ENCODE assay signal across 32 cellular contexts in the genomic region with DNA sequence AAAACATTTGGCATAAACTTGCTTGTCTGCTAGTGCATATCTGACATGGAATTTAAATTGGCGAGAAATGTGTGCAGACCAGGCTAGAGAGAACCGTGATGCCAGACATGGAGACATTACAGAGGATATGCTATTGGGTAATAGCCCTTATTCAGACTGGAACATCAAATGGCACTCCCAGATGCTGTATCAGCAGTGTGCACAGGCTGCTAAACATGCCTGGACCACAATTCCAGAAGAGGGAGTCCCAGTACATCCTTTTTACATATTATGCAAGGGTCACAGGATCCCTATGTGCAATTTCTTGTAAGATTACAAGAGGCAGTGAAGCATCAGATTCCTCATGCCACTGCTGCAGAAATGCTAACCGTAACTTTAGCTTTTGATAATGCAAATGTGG.
A peak's percentile ranks its signal among the peaks of the same experiment; 100 is the strongest.
DNase-seq lines count a peak whose midpoint lies in the region; ATAC-seq and TF ChIP-seq lines count a peak whose summit lies in the region.
"Had no signal": no experiment of that assay in that cellular context is flagged by ENCODE, and none has a peak within 500 bp of the region (broad histone marks: within the 10 kb centered on the region; RNA-seq: fewer than 3 reads in every experiment).

No MANE protein-coding gene starts in this region.

- no peaks in the 10 kb centered on the region for H3K27me3 Mint-ChIP-seq in MCF 10A (ENCODE audit: insufficient read depth, unreplicated experiment)
- H3K27me3 Mint-ChIP-seq in CD4-positive, alpha-beta memory T cell: no peaks in the 10 kb centered on the region
- H3K27me3 Mint-ChIP-seq: activated naive CD8-positive, alpha-beta T cell treated with anti-CD3 and anti-CD28 coated beads for 36 hours; central memory CD8-positive, alpha-beta T cell; stimulated activated naive CD8-positive, alpha-beta T cell treated with anti-CD3 and anti-CD28 coated beads, Interleukin-15, amount 100 ng/mL, for 72 hours had no signal

- H3K9ac ChIP-seq in adipocyte (ENCODE audit: low read length): no peak overlapping the region
- no peak overlapping the region for H3K9ac ChIP-seq in GM23248

- no peak overlapping the region for H3K4me3 ChIP-seq in breast epithelium
- no peak overlapping the region for H3K4me3 ChIP-seq in adipocyte (ENCODE audit: low read length)
- H3K4me3 ChIP-seq in CD4-positive, alpha-beta memory T cell (ENCODE audit: low read length in 2 of 2): no peak overlapping the region
- H3K4me3 ChIP-seq in GM23248: no peak overlapping the region
- H3K4me3 ChIP-seq: esophagus squamous epithelium, left ventricle myocardium inferior, PC-9, uterus had no signal

- CTCF ChIA-PET in MCF 10A (lab: Yijun Ruan, JAX): interaction anchor here (0.7 to 1.6 kb wide), 8 partner anchors 36 to 196 kb away, joined by 3 to 7 read pairs (median 4); no protein-coding TSS in a partner anchor
- CTCF ChIA-PET in CD4-positive, alpha-beta memory T cell (lab: Charles Lee; ENCODE audit: partially characterized antibody): no interaction called here

- in situ Hi-C loops in GM23248 (cut with MboI): no loop called here

- H3K9me2 ChIP-seq in GM23248 (ENCODE audit: insufficient read depth): no peaks in the 10 kb centered on the region

- H3K4me3 Mint-ChIP-seq in MCF 10A (ENCODE audit: unreplicated experiment): no peak overlapping the region
- H3K4me3 Mint-ChIP-seq in CD4-positive, alpha-beta memory T cell: no peak overlapping the region
- H3K4me3 Mint-ChIP-seq: activated naive CD8-positive, alpha-beta T cell treated with anti-CD3 and anti-CD28 coated beads for 36 hours; CD14-positive monocyte; central memory CD8-positive, alpha-beta T cell; endodermal cell; stimulated activated naive CD8-positive, alpha-beta T cell treated with anti-CD3 and anti-CD28 coated beads, Interleukin-15, amount 100 ng/mL, for 72 hours had no signal

- BruUV-seq in MCF 10A (replicated peaks; lab: Mats Ljungman, UMichigan): no TSS peak

- H3K27ac ChIP-seq in breast epithelium (no peak overlapping the region), GM23248 (no peak overlapping the region)
- no peak overlapping the region for H3K27ac ChIP-seq in CD4-positive, alpha-beta memory T cell (ENCODE audit: low read depth, low read length)
- H3K27ac ChIP-seq: esophagus squamous epithelium, left ventricle myocardium inferior, PC-9, uterus, WERI-Rb-1 had no signal

- ATAC-seq in GM19351 (IDR thresholded peaks at IDR 0.05; ENCODE audit: unreplicated experiment): no peak
- ATAC-seq: right cardiac atrium; stimulated activated naive CD8-positive, alpha-beta T cell treated with anti-CD3 and anti-CD28 coated beads, Interleukin-15, amount 100 ng/mL, for 72 hours had no signal

- peaks cover 9% of the 10 kb centered on the region for H3K9me3 Mint-ChIP-seq in MCF 10A (ENCODE audit: unreplicated experiment)
- peaks cover 6 to 30% (median 16%) of the 10 kb centered on the region in 8 donors for H3K9me3 Mint-ChIP-seq in CD4-positive, alpha-beta memory T cell

- POLR2A ChIA-PET in MCF 10A (lab: Yijun Ruan, JAX): interaction anchor here (0.7 to 0.8 kb wide), 2 partner anchors 19 to 103 kb away, joined by 3 read pairs; no protein-coding TSS in a partner anchor
- POLR2A ChIA-PET in CD4-positive, alpha-beta memory T cell (lab: Charles Lee; ENCODE audit: partially characterized antibody): no interaction called here

- no peak for TF ChIP-seq POLR2A in breast epithelium (IDR thresholded peaks at IDR 0.05)

- H3K4me1 Mint-ChIP-seq in MCF 10A (ENCODE audit: insufficient read depth, unreplicated experiment): peaks cover 6% of the 10 kb centered on the region
- no peaks in the 10 kb centered on the region for H3K4me1 Mint-ChIP-seq in CD4-positive, alpha-beta memory T cell
- H3K4me1 Mint-ChIP-seq: activated naive CD8-positive, alpha-beta T cell treated with anti-CD3 and anti-CD28 coated beads for 36 hours; CD14-positive monocyte; central memory CD8-positive, alpha-beta T cell; stimulated activated naive CD8-positive, alpha-beta T cell treated with anti-CD3 and anti-CD28 coated beads, Interleukin-15, amount 100 ng/mL, for 72 hours had no signal

- H3F3A ChIP-seq in GM23248 (ENCODE audit: insufficient read depth): no peaks in the 10 kb centered on the region

- intact Hi-C loops in MCF 10A (cut with micrococcal nuclease) (loop anchor here (2.0 kb wide), 1 partner anchor 197 kb away; no protein-coding TSS in a partner anchor), breast epithelium (cut with DNase I; ENCODE audit: low total_unique reads) (no loop called here)
- intact Hi-C loops in CD4-positive, alpha-beta memory T cell (cut with micrococcal nuclease): no loop called here

- no peaks in the 10 kb centered on the region for H3K27me3 ChIP-seq in breast epithelium
- no peaks in the 10 kb centered on the region for H3K27me3 ChIP-seq in adipocyte (replicated peaks; ENCODE audit: control insufficient read depth, insufficient read depth, low read length)
- no peaks in the 10 kb centered on the region for H3K27me3 ChIP-seq in CD4-positive, alpha-beta memory T cell (ENCODE audit: insufficient read depth, low read length)
- H3K27me3 ChIP-seq in GM23248 (replicated peaks; ENCODE audit: insufficient read depth): no peaks in the 10 kb centered on the region
- H3K27me3 ChIP-seq: esophagus squamous epithelium, uterus had no signal

- H3K79me2 ChIP-seq in GM23248 (ENCODE audit: insufficient read depth): no peaks in the 10 kb centered on the region

- WGBS in GM23248 (ENCODE audit: low coverage in 1 of 2, low lambda C conversion rate in 2 of 2, missing lambda C conversion rate in 2 of 2), 2 experiments: 7 to 19% methylated on average over 3 of the region's 3 CpGs

- H3K36me3 ChIP-seq in breast epithelium (no peaks in the 10 kb centered on the region), adipocyte (ENCODE audit: control insufficient read depth, insufficient read depth, low read length, severe bottlenecking) (no peaks in the 10 kb centered on the region), GM23248 (ENCODE audit: low read depth) (no peaks in the 10 kb centered on the region)
- no peaks in the 10 kb centered on the region for H3K36me3 ChIP-seq in CD4-positive, alpha-beta memory T cell (ENCODE audit: insufficient read depth, low read length)
- H3K36me3 ChIP-seq: esophagus squamous epithelium, left ventricle myocardium inferior, uterus, WERI-Rb-1 had no signal

- H2AFZ ChIP-seq in GM23248: no peak overlapping the region
- H2AFZ ChIP-seq: PC-9 had no signal

- H3K4me1 ChIP-seq in breast epithelium (no peaks in the 10 kb centered on the region), adipocyte (ENCODE audit: control insufficient read depth, insufficient read depth, low read length) (no peaks in the 10 kb centered on the region), GM23248 (ENCODE audit: insufficient read depth) (no peaks in the 10 kb centered on the region)
- no peaks in the 10 kb centered on the region for H3K4me1 ChIP-seq in CD4-positive, alpha-beta memory T cell (ENCODE audit: insufficient read depth, low read length)
- H3K4me1 ChIP-seq: esophagus squamous epithelium, left ventricle myocardium inferior, uterus had no signal

- no peak overlapping the region for H3K27ac Mint-ChIP-seq in MCF 10A (ENCODE audit: low read depth, unreplicated experiment)
- no peak overlapping the region for H3K27ac Mint-ChIP-seq in CD4-positive, alpha-beta memory T cell
- H3K27ac Mint-ChIP-seq: activated naive CD8-positive, alpha-beta T cell treated with anti-CD3 and anti-CD28 coated beads for 36 hours; CD14-positive monocyte; endodermal cell; stimulated activated naive CD8-positive, alpha-beta T cell treated with anti-CD3 and anti-CD28 coated beads, Interleukin-15, amount 100 ng/mL, for 72 hours had no signal

- H3K36me3 Mint-ChIP-seq in MCF 10A (ENCODE audit: insufficient read depth, unreplicated experiment): no peaks in the 10 kb centered on the region
- H3K36me3 Mint-ChIP-seq in CD4-positive, alpha-beta memory T cell: no peaks in the 10 kb centered on the region
- H3K36me3 Mint-ChIP-seq: activated naive CD8-positive, alpha-beta T cell treated with anti-CD3 and anti-CD28 coated beads for 36 hours; CD14-positive monocyte had no signal

- DNase-seq in MCF 10A (ENCODE audit: unreplicated experiment) (peak; percentile 59), breast epithelium (ENCODE audit: low spot score in 2 of 2) (no peak), adipocyte (ENCODE audit: low read depth) (peak; percentile 61), fibroblast of peridontal ligament (ENCODE audit: extremely low read depth) (peak; percentile 1), GM23248 (no peak)
- DNase-seq in CD4-positive, alpha-beta memory T cell: no peak
- DNase-seq in activated naive CD4-positive, alpha-beta T cell (lab: John Stamatoyannopoulos, UW): no peak
- DNase-seq: activated CD4-positive, alpha-beta T cell treated with anti-CD3 and anti-CD28 coated beads for 48 hours; activated CD8-positive, alpha-beta memory T cell treated with anti-CD3 and anti-CD28 coated beads for 24 hours; activated effector memory CD4-positive, alpha-beta T cell treated with anti-CD3 and anti-CD28 coated beads, Interleukin-2, amount 50 U/mL, for 16 hours; activated naive CD8-positive, alpha-beta T cell treated with anti-CD3 and anti-CD28 coated beads for 36 hours; activated T-cell treated with anti-CD3 and anti-CD28 coated beads, Interleukin-2, amount 50 U/mL, for 1 hour; Calu3; dermis blood vessel endothelial cell; DMS79 treated with DMSO at 0.1 percent for 48 hours; endodermal cell; esophagus squamous epithelium; Karpas-422; left ventricle myocardium inferior; NCI-H1694; NCI-H524 treated with DMSO at 0.1 percent for 48 hours; PC-9; posterior cingulate gyrus; right cardiac atrium; SHP77; stimulated activated CD8-positive, alpha-beta memory T cell treated with anti-CD3 and anti-CD28 coated beads, Interleukin-4, amount 100 ng/mL, for 48 hours; stimulated activated naive CD8-positive, alpha-beta T cell treated with anti-CD3 and anti-CD28 coated beads, Interleukin-15, amount 100 ng/mL, for 72 hours; uterus; WERI-Rb-1 had no signal

- H3K4me2 ChIP-seq in GM23248 (ENCODE audit: unreplicated experiment): no peak overlapping the region
- H3K4me2 ChIP-seq: PC-9 had no signal

- TF ChIP-seq CTCF in MCF 10A (IDR thresholded peaks at IDR 0.05; ENCODE audit: unreplicated experiment): peak; percentile 6
- no peak for TF ChIP-seq CTCF in breast epithelium (IDR thresholded peaks at IDR 0.05)

- no peaks in the 10 kb centered on the region for H4K20me1 ChIP-seq in GM23248 (ENCODE audit: insufficient read depth)

- peaks cover 4% of the 10 kb centered on the region in 2 donors for H3K9me3 ChIP-seq in breast epithelium
- no peaks in the 10 kb centered on the region for H3K9me3 ChIP-seq in adipocyte (ENCODE audit: control insufficient read depth, low read length)
- no peaks in the 10 kb centered on the region for H3K9me3 ChIP-seq in CD4-positive, alpha-beta memory T cell (ENCODE audit: control insufficient read depth in 1 of 2, low read length in 2 of 2)
- H3K9me3 ChIP-seq in GM23248 (ENCODE audit: low read depth): no peaks in the 10 kb centered on the region
- H3K9me3 ChIP-seq: esophagus squamous epithelium, uterus had no signal

Comparison
In these comparisons a context has a peak if more than half of its experiments do, and no peak if none do; other contexts are left out.
1. DNase-seq: peak in MCF 10A (single experiment), adipocyte (single experiment) and fibroblast of peridontal ligament (single experiment); none in breast epithelium (0 of 2), CD4-positive, alpha-beta memory T cell (0 of 5), GM23248 (single experiment) and activated naive CD4-positive, alpha-beta T cell (0 of 4).